In the genomic region with DNA sequence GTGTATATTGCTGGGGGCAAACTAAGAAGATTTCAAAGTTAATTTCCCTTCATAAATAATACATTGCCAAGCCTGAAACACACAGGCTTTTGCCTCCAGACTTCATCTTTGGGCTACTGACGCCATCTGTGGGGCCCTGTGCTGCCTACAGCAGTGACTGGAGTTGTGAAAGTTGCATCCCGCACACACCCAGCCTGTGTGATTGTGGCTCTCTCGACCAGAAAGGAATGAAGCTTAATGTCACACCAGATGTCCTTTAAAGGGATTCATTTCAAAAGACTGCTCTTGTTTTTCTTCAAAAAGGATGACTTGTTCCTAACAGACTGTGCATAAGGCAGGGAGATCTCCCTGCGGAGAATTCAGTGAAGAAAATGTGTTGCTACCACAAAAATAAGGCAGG, we compare ENCODE assay signal across 19 cellular contexts.
DNase-seq lines count a peak whose midpoint lies in the region; ATAC-seq and TF ChIP-seq lines count a peak whose summit lies in the region.
"Had no signal": no experiment of that assay in that cellular context is flagged by ENCODE, and none has a peak within 500 bp of the region (broad histone marks: within the 10 kb centered on the region; RNA-seq: fewer than 3 reads in every experiment).

No MANE protein-coding gene starts in this region.

- peaks cover 5% of the 10 kb centered on the region for H3K9me3 Mint-ChIP-seq in stimulated activated memory B cell treated with anti-CD40 and anti-IgM and Interleukin-4, amounts not matched to agents 10 μg/mL and 1 μg/mL and 100 μg/mL, for 72 hours

- no peaks in the 10 kb centered on the region for H3K79me2 ChIP-seq in neural cell (replicated peaks; ENCODE audit: insufficient read depth, low read length)

- no peak for ATAC-seq in GM18870 (IDR thresholded peaks at IDR 0.05; ENCODE audit: unreplicated experiment)
- ATAC-seq in stimulated activated memory B cell treated with anti-CD40 and anti-IgM and Interleukin-4, amounts not matched to agents 10 μg/mL and 1 μg/mL and 100 μg/mL, for 72 hours, result no peak
- ATAC-seq: pancreas, Right ventricle myocardium inferior had no signal

- H3K4me2 ChIP-seq in neural cell (ENCODE audit: low read length), result no peak overlapping the region

- H3K36me3 ChIP-seq in neural cell (ENCODE audit: insufficient read depth, low read length), result no peaks in the 10 kb centered on the region
- H3K36me3 ChIP-seq: ascending aorta, pancreas had no signal

- H3K9me3 ChIP-seq in neural cell (ENCODE audit: low read length), result no peaks in the 10 kb centered on the region
- H3K9me3 ChIP-seq: ascending aorta, pancreas had no signal

- H2AFZ ChIP-seq in neural cell (ENCODE audit: low read depth, low read length), result no peak overlapping the region

- DNase-seq in NCI-H446 (lab: John Stamatoyannopoulos, UW), result peak; percentile 80 to 94
- DNase-seq in astrocyte of the hippocampus (ENCODE audit: low read depth, low spot score), result peak; percentile 5
- DNase-seq in cerebellum (ENCODE audit: low spot score), result no peak
- DNase-seq in putamen (ENCODE audit: low spot score), result no peak
- DNase-seq: activated CD4-positive, alpha-beta T cell treated with anti-CD3 and anti-CD28 coated beads, Interleukin-2, amount 50 U/mL, for 48 hours; AML-193; DND-41; MM.1S; NCI-H226; pancreas; stimulated activated CD4-positive, alpha-beta T cell treated with anti-CD3 and anti-CD28 coated beads, Interleukin-2, amount 100 ng/mL, for 24 hours; T-helper 9 cell had no signal

- no peak overlapping the region for H3K9ac ChIP-seq in neural cell (ENCODE audit: low read length)

- H3K27me3 Mint-ChIP-seq in stimulated activated memory B cell treated with anti-CD40 and anti-IgM and Interleukin-4, amounts not matched to agents 10 μg/mL and 1 μg/mL and 100 μg/mL, for 72 hours, result peaks cover 13% of the 10 kb centered on the region

- no peaks in the 10 kb centered on the region for H3K36me3 Mint-ChIP-seq in stimulated activated memory B cell treated with anti-CD40 and anti-IgM and Interleukin-4, amounts not matched to agents 10 μg/mL and 1 μg/mL and 100 μg/mL, for 72 hours

- TF ChIP-seq RAD21 in neural cell (conservative IDR thresholded peaks at IDR 0.05), result peak; percentile 71

- H3K27me3 ChIP-seq in neural cell (ENCODE audit: insufficient read depth, low read depth, low read length), result no peaks in the 10 kb centered on the region
- H3K27me3 ChIP-seq: ascending aorta, pancreas had no signal

- H3K27ac Mint-ChIP-seq in stimulated activated memory B cell treated with anti-CD40 and anti-IgM and Interleukin-4, amounts not matched to agents 10 μg/mL and 1 μg/mL and 100 μg/mL, for 72 hours, result no peak overlapping the region
- H3K27ac Mint-ChIP-seq: mesothelial cell of epicardium had no signal

- TF ChIP-seq EP300 in neural cell (conservative IDR thresholded peaks at IDR 0.05; ENCODE audit: poor library complexity, severe bottlenecking), result no peak

- H3F3A ChIP-seq in neural cell (ENCODE audit: insufficient read depth, low read length, poor library complexity, severe bottlenecking), result no peaks in the 10 kb centered on the region

- H3K4me3 ChIP-seq in neural cell (ENCODE audit: low read length), result no peak overlapping the region
- H3K4me3 ChIP-seq: ascending aorta, pancreas had no signal

- H3K4me1 Mint-ChIP-seq in stimulated activated memory B cell treated with anti-CD40 and anti-IgM and Interleukin-4, amounts not matched to agents 10 μg/mL and 1 μg/mL and 100 μg/mL, for 72 hours, result no peaks in the 10 kb centered on the region

- no peaks in the 10 kb centered on the region for H3K9me2 ChIP-seq in neural cell (ENCODE audit: insufficient read depth, low read length)

- H3K27ac ChIP-seq in C4-2B, result no peak overlapping the region
- no peak overlapping the region for H3K27ac ChIP-seq in neural cell (ENCODE audit: low read length)
- H3K27ac ChIP-seq: ascending aorta, pancreas had no signal

- TF ChIP-seq CTCF in C4-2B (conservative IDR thresholded peaks at IDR 0.05) (peak; percentile 19; the same call in 1 of the 2 replicates), neural cell (IDR thresholded peaks at IDR 0.05; ENCODE audit: poor library complexity, severe bottlenecking) (peak; percentile 58)

- H3K4me3 Mint-ChIP-seq in stimulated activated memory B cell treated with anti-CD40 and anti-IgM and Interleukin-4, amounts not matched to agents 10 μg/mL and 1 μg/mL and 100 μg/mL, for 72 hours, result no peak overlapping the region
- H3K4me3 Mint-ChIP-seq: mesothelial cell of epicardium had no signal

- H4K20me1 ChIP-seq in neural cell (ENCODE audit: insufficient read depth), result no peaks in the 10 kb centered on the region

TF ChIP-seq in neural cell, 6 proteins besides CTCF, POLR2A, EP300 and RAD21:
- TF ChIP-seq POLR2AphosphoS5 (IDR thresholded peaks at IDR 0.05) (no peak), SMC3 (conservative IDR thresholded peaks at IDR 0.05; ENCODE audit: poor library complexity) (peak; percentile 63)

Comparison
In these comparisons a context has a peak if more than half of its experiments do, and no peak if none do; other contexts are left out.
1. DNase-seq: peak in NCI-H446 (2 of 2) and astrocyte of the hippocampus (single experiment); none in cerebellum (single experiment) and putamen (single experiment).